8 cellular contexts compared by ENCODE assay signal in the genomic region with DNA sequence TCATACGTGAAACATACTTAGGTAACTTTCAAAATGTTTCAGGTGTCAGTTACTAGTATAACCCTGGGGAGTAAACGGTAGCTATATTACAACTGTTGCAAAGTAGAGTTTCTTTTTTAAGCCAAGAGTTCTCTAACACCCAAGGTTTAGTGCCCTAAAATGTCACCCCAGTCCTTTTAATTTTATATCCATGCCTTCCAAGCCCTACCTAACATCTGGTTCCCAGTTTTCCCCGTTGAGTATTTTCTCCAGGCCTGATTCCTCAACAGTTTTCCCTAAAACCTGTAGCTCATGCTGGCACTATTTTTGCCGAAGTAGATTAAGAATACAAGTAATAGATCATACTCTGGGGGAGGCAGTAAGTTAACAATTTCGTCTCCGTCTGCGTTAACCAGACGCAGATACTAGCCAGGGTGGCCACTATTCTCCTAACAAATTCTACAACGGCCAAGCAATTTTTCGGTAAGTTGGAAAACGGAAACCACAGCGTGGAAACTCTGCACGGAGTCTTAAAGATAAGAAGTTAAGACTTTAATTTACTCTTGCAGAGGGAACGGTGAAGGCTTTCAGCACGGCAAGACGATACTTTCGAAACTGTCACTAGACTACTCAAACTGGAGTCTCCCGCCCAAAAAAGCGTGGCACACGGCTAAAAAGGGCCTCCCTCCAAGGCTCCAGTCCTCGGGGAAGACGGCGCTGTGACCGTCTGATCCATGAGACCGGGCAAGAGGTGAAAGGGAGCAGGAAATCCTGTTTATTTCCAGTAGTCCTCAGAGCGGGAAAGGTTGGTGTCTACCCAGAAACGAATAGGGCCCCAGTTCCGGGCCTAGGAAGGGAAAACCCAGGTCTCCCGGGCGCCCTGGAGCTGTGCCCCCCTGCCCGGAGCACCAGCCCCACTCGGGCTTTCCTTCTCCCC. TPM values are rescaled to one million over a fixed set of nuclear protein-coding genes. Genes with fewer than 3 reads are reported as not detected.
DNase-seq lines count a peak whose midpoint lies in the region; ATAC-seq lines count a peak whose summit lies in the region.

No MANE protein-coding gene starts in this region.

- DNase-seq in NOMO-1 treated with DMSO at 0.1 percent for 48 hours (lab: John Stamatoyannopoulos, UW; ENCODE audit: unreplicated experiment), result peak; percentile 16
- no peak for DNase-seq in NOMO-1 treated with dmso at 0.1 percent for 144 hours (lab: John Stamatoyannopoulos, UW; ENCODE audit: unreplicated experiment)
- DNase-seq in MG63, result no peak
- no peak for DNase-seq in stimulated activated naive B cell treated with anti-CD40 and anti-IgM and Interleukin-4, amounts not matched to agents 10 μg/mL and 1 μg/mL and 100 μg/mL, for 72 hours

- whole genome bisulfite sequencing in adipose tissue, 3 donors, result 0 to 1% (median 0%) methylated on average over 31 to 32 of the region's 32 CpGs

- H3K36me3 ChIP-seq in MG63, result peaks cover 41% of the 10 kb centered on the region

- peaks cover 22 to 43% of the 10 kb centered on the region in 2 donors for H3K4me1 Mint-ChIP-seq in stimulated activated naive B cell treated with anti-CD40 and anti-IgM and Interleukin-4, amounts not matched to agents 10 μg/mL and 1 μg/mL and 100 μg/mL, for 72 hours

- peak overlapping the region; percentile 100 for H3K27ac ChIP-seq in adipose tissue (ENCODE audit: low read depth, low read length)

- H3K27ac Mint-ChIP-seq in stimulated activated naive B cell treated with anti-CD40 and anti-IgM and Interleukin-4, amounts not matched to agents 10 μg/mL and 1 μg/mL and 100 μg/mL, for 72 hours, result peak overlapping the region; percentile 99

- ATAC-seq in stimulated activated naive B cell treated with anti-CD40 and anti-IgM and Interleukin-4, amounts not matched to agents 10 μg/mL and 1 μg/mL and 100 μg/mL, for 72 hours (replicated peaks), result no peak
- no peak for ATAC-seq in HG03571 (IDR thresholded peaks at IDR 0.05; ENCODE audit: unreplicated experiment)
- ATAC-seq in HG02870 (IDR thresholded peaks at IDR 0.05; ENCODE audit: unreplicated experiment), result no peak

- no peaks in the 10 kb centered on the region for H3K27me3 Mint-ChIP-seq in stimulated activated naive B cell treated with anti-CD40 and anti-IgM and Interleukin-4, amounts not matched to agents 10 μg/mL and 1 μg/mL and 100 μg/mL, for 72 hours

- peak overlapping the region; percentile 91 to 95 for H3K4me3 Mint-ChIP-seq in stimulated activated naive B cell treated with anti-CD40 and anti-IgM and Interleukin-4, amounts not matched to agents 10 μg/mL and 1 μg/mL and 100 μg/mL, for 72 hours

- peaks cover 21 to 28% of the 10 kb centered on the region in 2 donors for H3K36me3 Mint-ChIP-seq in stimulated activated naive B cell treated with anti-CD40 and anti-IgM and Interleukin-4, amounts not matched to agents 10 μg/mL and 1 μg/mL and 100 μg/mL, for 72 hours

- H3K9me3 ChIP-seq in MG63, result no peaks in the 10 kb centered on the region
- peaks cover 2% of the 10 kb centered on the region for H3K9me3 ChIP-seq in iPS-18c (ENCODE audit: control insufficient read depth, insufficient read depth, low read length)

- H3K4me3 ChIP-seq in MG63 (peak overlapping the region; percentile 100), iPS-18c (ENCODE audit: insufficient read depth, low read depth, low read length) (peak overlapping the region; percentile 98)

- H3K27me3 ChIP-seq in MG63, result no peaks in the 10 kb centered on the region

- H3K9me3 Mint-ChIP-seq in stimulated activated naive B cell treated with anti-CD40 and anti-IgM and Interleukin-4, amounts not matched to agents 10 μg/mL and 1 μg/mL and 100 μg/mL, for 72 hours, result no peaks in the 10 kb centered on the region

RNA-seq across cellular contexts. Expression of gene SRSF4, which starts 0.9 kb away (rescaled TPM):
- total RNA-seq in MG63 (2014; rRNA removed; shearing (Covaris generic); ENCODE audit: low replicate concordance), result 29.8 and 58.1 TPM in 2 replicates
- polyA plus RNA-seq in adipose tissue, result 10 to 100 TPM; 37.1 to 84.2 (median 77.3) TPM

RNA-seq across cellular contexts. Expression of gene MECR, which starts 50.0 kb away (rescaled TPM):
- total RNA-seq in MG63 (2014; rRNA removed; shearing (Covaris generic); ENCODE audit: low replicate concordance), result 12.9 and 26.5 TPM in 2 replicates
- polyA plus RNA-seq in adipose tissue, result 10 to 100 TPM; 20.1 to 56.7 (median 32.3) TPM

RNA-seq across cellular contexts. Expression of gene PTPRU, which starts 55.6 kb away (rescaled TPM):
- 3.4 and 6.4 TPM in 2 replicates for total RNA-seq in MG63 (2014; rRNA removed; shearing (Covaris generic); ENCODE audit: low replicate concordance)
- polyA plus RNA-seq in adipose tissue, result 10 to 100 TPM in 1 of 3 donors, 1 to 10 TPM in 2; 8.1 to 15.9 (median 9.0) TPM

RNA-seq across cellular contexts. Expression of gene TMEM200B, which starts 57.1 kb away (rescaled TPM):
- 17.9 and 20.7 TPM in 2 replicates for total RNA-seq in MG63 (2014; rRNA removed; shearing (Covaris generic); ENCODE audit: low replicate concordance)
- 10 to 100 TPM in 1 of 3 donors, 1 to 10 TPM in 2; 1.7 to 14.2 (median 7.1) TPM for polyA plus RNA-seq in adipose tissue
